Comparison of ENCODE assay signal across 1 cellular context in the genomic region with DNA sequence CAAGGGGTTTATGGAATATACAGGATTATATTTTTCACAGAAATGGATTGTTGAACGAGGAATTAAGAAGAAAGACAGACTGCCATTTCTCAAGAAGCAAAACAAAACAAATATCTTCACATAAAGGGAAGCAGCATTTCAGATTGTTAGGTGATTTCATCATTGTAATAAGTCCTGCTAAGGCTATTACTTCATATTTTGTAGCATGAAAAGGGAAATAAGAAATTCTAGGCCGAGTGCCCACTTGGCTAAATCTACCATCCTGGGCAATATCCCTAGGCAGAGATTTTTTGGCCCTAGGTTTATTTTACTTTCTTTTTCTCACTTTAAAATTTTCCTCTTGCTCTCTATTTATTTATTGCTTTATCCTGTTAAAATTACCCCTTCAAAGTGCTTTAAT.
TF ChIP-seq lines count a peak whose summit lies in the region.

No MANE protein-coding gene starts in this region.

TF ChIP-seq in SK-N-SH treated with all-trans-retinoic acid at 6 μM for 48 hours, 23 proteins besides CTCF, POLR2A, EP300 and RAD21 (continued from another document):
- TF ChIP-seq ZC3H10 (CRISPR knock-in tag; IDR thresholded peaks at IDR 0.05) (no peak), OSR1 (CRISPR knock-in tag; IDR thresholded peaks at IDR 0.05) (no peak), ISL1 (CRISPR knock-in tag; IDR thresholded peaks at IDR 0.05) (no peak), BACH2 (CRISPR knock-in tag; IDR thresholded peaks at IDR 0.05; ENCODE audit: borderline replicate concordance) (no peak), TCF4 (CRISPR knock-in tag; IDR thresholded peaks at IDR 0.05; ENCODE audit: borderline replicate concordance) (no peak), PPARA (CRISPR knock-in tag; IDR thresholded peaks at IDR 0.05; ENCODE audit: borderline replicate concordance) (no peak), CSDC2 (CRISPR knock-in tag; IDR thresholded peaks at IDR 0.05) (no peak), ZNF8 (CRISPR knock-in tag; IDR thresholded peaks at IDR 0.05) (no peak), POU6F1 (CRISPR knock-in tag; IDR thresholded peaks at IDR 0.05; ENCODE audit: borderline replicate concordance, low read depth) (no peak), ZFP3 (CRISPR knock-in tag; IDR thresholded peaks at IDR 0.05) (no peak), ZFP30 (CRISPR knock-in tag; IDR thresholded peaks at IDR 0.05) (no peak)
- TF ChIP-seq, protein P1, sequence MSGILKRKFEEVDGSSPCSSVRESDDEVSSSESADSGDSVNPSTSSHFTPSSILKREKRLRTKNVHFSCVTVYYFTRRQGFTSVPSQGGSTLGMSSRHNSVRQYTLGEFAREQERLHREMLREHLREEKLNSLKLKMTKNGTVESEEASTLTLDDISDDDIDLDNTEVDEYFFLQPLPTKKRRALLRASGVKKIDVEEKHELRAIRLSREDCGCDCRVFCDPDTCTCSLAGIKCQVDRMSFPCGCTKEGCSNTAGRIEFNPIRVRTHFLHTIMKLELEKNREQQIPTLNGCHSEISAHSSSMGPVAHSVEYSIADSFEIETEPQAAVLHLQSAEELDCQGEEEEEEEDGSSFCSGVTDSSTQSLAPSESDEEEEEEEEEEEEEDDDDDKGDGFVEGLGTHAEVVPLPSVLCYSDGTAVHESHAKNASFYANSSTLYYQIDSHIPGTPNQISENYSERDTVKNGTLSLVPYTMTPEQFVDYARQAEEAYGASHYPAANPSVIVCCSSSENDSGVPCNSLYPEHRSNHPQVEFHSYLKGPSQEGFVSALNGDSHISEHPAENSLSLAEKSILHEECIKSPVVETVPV (CRISPR knock-in tag; IDR thresholded peaks at IDR 0.05) = no peak
